In genomic region chrX:154310991-154311541, GRCh38 we compare ENCODE assay signal across 23 cellular contexts. TPM values are rescaled to one million over a fixed set of nuclear protein-coding genes. Genes with fewer than 3 reads are reported as not detected.
DNase-seq lines count a peak whose midpoint lies in the region; ATAC-seq and TF ChIP-seq lines count a peak whose summit lies in the region.
"Had no signal": no experiment of that assay in that cellular context is flagged by ENCODE, and none has a peak within 500 bp of the region (broad histone marks: within the 10 kb centered on the region; RNA-seq: fewer than 3 reads in every experiment).

No MANE protein-coding gene starts in this region.

- no peak overlapping the region for H3K4me3 ChIP-seq in SK-N-SH (ENCODE audit: low read depth in 2 of 2, low read length in 1 of 2)
- no peak overlapping the region for H3K4me3 ChIP-seq in CD4-positive, alpha-beta memory T cell (ENCODE audit: low read length in 2 of 2)
- H3K4me3 ChIP-seq: HAP-1, pancreas, right atrium auricular region, upper lobe of left lung had no signal

- peaks cover 26 to 35% (median 29%) of the 10 kb centered on the region in 4 donors for H3K4me1 Mint-ChIP-seq in CD4-positive, alpha-beta memory T cell
- peaks cover 24% of the 10 kb centered on the region for H3K4me1 Mint-ChIP-seq in neural crest cell

- no peak overlapping the region for H3K9ac ChIP-seq in SK-N-SH

- POLR2A ChIA-PET in SK-N-SH (lab: Yijun Ruan, JAX): no interaction called here
- POLR2A ChIA-PET in CD4-positive, alpha-beta memory T cell (lab: Charles Lee; ENCODE audit: partially characterized antibody): no interaction called here

- no peaks in the 10 kb centered on the region for H3K36me3 ChIP-seq in SK-N-SH (replicated peaks in 1 of 2; ENCODE audit: control insufficient read depth in 1 of 2, insufficient read depth in 2 of 2, low read length in 1 of 2)
- H3K36me3 ChIP-seq in CD4-positive, alpha-beta memory T cell (ENCODE audit: insufficient read depth, low read length): no peaks in the 10 kb centered on the region
- H3K36me3 ChIP-seq: HAP-1, pancreas, right atrium auricular region, upper lobe of left lung had no signal

- peaks cover 0 to 5% of the 10 kb centered on the region in 2 experiments; a peak in 1 of 4 replicates for H3K4me1 ChIP-seq in SK-N-SH (ENCODE audit: control insufficient read depth in 1 of 2, insufficient read depth in 2 of 2, low read depth in 1 of 2, low read length in 1 of 2)
- H3K4me1 ChIP-seq in CD4-positive, alpha-beta memory T cell (ENCODE audit: insufficient read depth, low read length): peaks cover 52% of the 10 kb centered on the region
- H3K4me1 ChIP-seq: HAP-1, pancreas, right atrium auricular region had no signal

- in situ Hi-C loops in GM13976 (cut with MboI; ENCODE audit: low sequenced_read_pairs, unreplicated experiment): no loop called here

- H3K27me3 ChIP-seq in SK-N-SH (ENCODE audit: insufficient read depth): peaks cover 60% of the 10 kb centered on the region
- H3K27me3 ChIP-seq in CD4-positive, alpha-beta memory T cell (ENCODE audit: insufficient read depth, low read length): no peaks in the 10 kb centered on the region
- H3K27me3 ChIP-seq: right atrium auricular region, upper lobe of left lung had no signal

- no peaks in the 10 kb centered on the region for H3K79me2 ChIP-seq in SK-N-SH (ENCODE audit: insufficient read depth)

- no peak for TF ChIP-seq EP300 in SK-N-SH (IDR thresholded peaks at IDR 0.05; ENCODE audit: borderline replicate concordance in 1 of 2, low read depth in 1 of 2, low read length in 1 of 2)

- no peaks in the 10 kb centered on the region for H4K20me1 ChIP-seq in SK-N-SH (ENCODE audit: insufficient read depth)

- H3K9me3 ChIP-seq in SK-N-SH: no peaks in the 10 kb centered on the region
- no peaks in the 10 kb centered on the region for H3K9me3 ChIP-seq in CD4-positive, alpha-beta memory T cell (ENCODE audit: control insufficient read depth in 1 of 2, low read length in 2 of 2)
- H3K9me3 ChIP-seq: HAP-1, pancreas, right atrium auricular region, upper lobe of left lung had no signal

- intact Hi-C loops in CD4-positive, alpha-beta memory T cell (cut with micrococcal nuclease): no loop called here

- TF ChIP-seq CTCF in SK-N-SH (IDR thresholded peaks at IDR 0.05): no peak
- TF ChIP-seq CTCF in neural crest cell (conservative IDR thresholded peaks at IDR 0.05): no peak
- TF ChIP-seq CTCF in GM13976 (IDR thresholded peaks at IDR 0.05; ENCODE audit: borderline replicate concordance, control extremely low read depth, extremely low read depth, insufficient read depth, missing control alignments): no peak

- DNase-seq in SK-N-SH (no peak), M059J (ENCODE audit: low read depth) (peak; percentile 10), neural crest cell (ENCODE audit: low read depth, low spot score) (no peak), GM13976 (ENCODE audit: low spot score) (no peak), NCI-H345 treated with DMSO at 0.1 percent for 48 hours (lab: John Stamatoyannopoulos, UW; ENCODE audit: unreplicated experiment) (no peak)
- DNase-seq in CD4-positive, alpha-beta memory T cell: no peak
- DNase-seq in stimulated activated CD4-positive, alpha-beta T cell treated with anti-CD3 and anti-CD28 coated beads, Interleukin-1b, Interleukin-23, amount 100 ng/mL, for 48 hours: no peak
- DNase-seq: activated CD4-positive, alpha-beta T cell treated with anti-CD3 and anti-CD28 coated beads for 4 hours; activated naive CD4-positive, alpha-beta T cell treated with Interleukin-2 at 50 U/mL for 16 hours; anterior cingulate cortex; Calu3; caudate nucleus; dermis blood vessel endothelial cell; mesenchymal stem cell; OCI-M1; pancreas; stimulated activated CD4-positive, alpha-beta T cell treated with anti-CD3 and anti-CD28 coated beads, Interleukin-12 subunit alpha, Interleukin-12 subunit beta, amount 100 ng/mL, for 4 hours; upper lobe of left lung had no signal

- H3K4me3 Mint-ChIP-seq in CD4-positive, alpha-beta memory T cell: no peak overlapping the region
- no peak overlapping the region for H3K4me3 Mint-ChIP-seq in neural crest cell

- no peaks in the 10 kb centered on the region for H3K36me3 Mint-ChIP-seq in CD4-positive, alpha-beta memory T cell
- no peaks in the 10 kb centered on the region for H3K36me3 Mint-ChIP-seq in neural crest cell (ENCODE audit: low read depth)

- H3K27me3 Mint-ChIP-seq in CD4-positive, alpha-beta memory T cell: no peaks in the 10 kb centered on the region
- no peaks in the 10 kb centered on the region for H3K27me3 Mint-ChIP-seq in neural crest cell (ENCODE audit: low read depth)

- no peak overlapping the region for H3K4me2 ChIP-seq in SK-N-SH

- no peaks in the 10 kb centered on the region for H3F3A ChIP-seq in SK-N-SH (replicated peaks; ENCODE audit: insufficient read depth)

- peak overlapping the region in 4 of 7 donors; percentile 32 to 76 (median 50) for H3K27ac Mint-ChIP-seq in CD4-positive, alpha-beta memory T cell
- H3K27ac Mint-ChIP-seq in neural crest cell (ENCODE audit: unreplicated experiment): peak overlapping the region; percentile 40

- CTCF ChIA-PET in SK-N-SH (lab: Yijun Ruan, JAX): no interaction called here
- CTCF ChIA-PET in CD4-positive, alpha-beta memory T cell (lab: Charles Lee; ENCODE audit: partially characterized antibody): interaction anchor here (1.1 to 5.0 kb wide), 2 partner anchors 174 to 175 kb away, joined by 3 to 43 read pairs; no protein-coding TSS in a partner anchor

- H3K9me2 ChIP-seq in SK-N-SH: no peaks in the 10 kb centered on the region

- H3K27ac ChIP-seq in SK-N-SH (ENCODE audit: low read depth in 2 of 2, low read length in 1 of 2): no peak overlapping the region
- no peak overlapping the region for H3K27ac ChIP-seq in CD4-positive, alpha-beta memory T cell (ENCODE audit: low read depth, low read length)
- H3K27ac ChIP-seq: pancreas, right atrium auricular region, upper lobe of left lung had no signal

- TF ChIP-seq RAD21 in SK-N-SH (IDR thresholded peaks at IDR 0.05; ENCODE audit: low read length): no peak

- H2AFZ ChIP-seq in SK-N-SH (ENCODE audit: low read depth): no peak overlapping the region

- 53% methylated on average over 8 of the region's 10 CpGs for WGBS in SK-N-SH (ENCODE audit: low lambda C conversion rate)

- H3K9me3 Mint-ChIP-seq in CD4-positive, alpha-beta memory T cell: no peaks in the 10 kb centered on the region
- no peaks in the 10 kb centered on the region for H3K9me3 Mint-ChIP-seq in neural crest cell

- peak; percentile 15; the same call in 1 of the 3 replicates for ATAC-seq in SK-N-SH treated with all-trans-retinoic acid at 6 μM for 48 hours
- ATAC-seq: pancreas, Right ventricle myocardium inferior had no signal

TF ChIP-seq in SK-N-SH treated with all-trans-retinoic acid at 6 μM for 48 hours, 23 proteins besides CTCF, POLR2A, EP300 and RAD21 (continues in another document):
- no peak for TF ChIP-seq ESRRG (CRISPR knock-in tag; IDR thresholded peaks at IDR 0.05)

TF ChIP-seq in SK-N-SH, 30 proteins besides CTCF, POLR2A, EP300 and RAD21:
- no peak for TF ChIP-seq FOSL2 (IDR thresholded peaks at IDR 0.05; ENCODE audit: borderline replicate concordance, low read depth)
- TF ChIP-seq, protein P1, sequence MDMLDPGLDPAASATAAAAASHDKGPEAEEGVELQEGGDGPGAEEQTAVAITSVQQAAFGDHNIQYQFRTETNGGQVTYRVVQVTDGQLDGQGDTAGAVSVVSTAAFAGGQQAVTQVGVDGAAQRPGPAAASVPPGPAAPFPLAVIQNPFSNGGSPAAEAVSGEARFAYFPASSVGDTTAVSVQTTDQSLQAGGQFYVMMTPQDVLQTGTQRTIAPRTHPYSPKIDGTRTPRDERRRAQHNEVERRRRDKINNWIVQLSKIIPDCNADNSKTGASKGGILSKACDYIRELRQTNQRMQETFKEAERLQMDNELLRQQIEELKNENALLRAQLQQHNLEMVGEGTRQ (IDR thresholded peaks at IDR 0.05; ENCODE audit: borderline replicate concordance, low read depth, low read length): no peak
- TF ChIP-seq PBX3 (IDR thresholded peaks at IDR 0.05): no peak
- TF ChIP-seq ELF1 (IDR thresholded peaks at IDR 0.05): no peak
- no peak for TF ChIP-seq TEAD4 (IDR thresholded peaks at IDR 0.05; ENCODE audit: borderline replicate concordance, insufficient read depth)
- TF ChIP-seq RCOR1 (IDR thresholded peaks at IDR 0.05; ENCODE audit: low read length): no peak

RNA-seq across cellular contexts. Expression of gene TKTL1, which starts 15.5 kb away (rescaled TPM):
- 0.02 TPM in 1 of 2 replicates, not detected in the other for polyA plus RNA-seq in SK-N-SH (2012; rRNA removed)
- polyA plus RNA-seq in SK-N-SH (2012; cell fraction: cytosol; rRNA removed): 0.01 TPM in 1 of 2 replicates, not detected in the other
- polyA plus RNA-seq in SK-N-SH (2012; cell fraction: nucleus; rRNA removed): not detected in 2 replicates
- 1 to 10 TPM in 1 of 2 experiments, under 1 TPM in 1; 0.32 to 1.9 TPM for total RNA-seq in CD4-positive, alpha-beta memory T cell
- 10 to 100 TPM; 19.3 to 44.1 TPM for polyA plus RNA-seq in CD4-positive, alpha-beta memory T cell
- 0.22 TPM in 1 of 2 replicates, not detected in the other for total RNA-seq in M059J (2014; rRNA removed; shearing (Covaris generic))
- total RNA-seq in neural crest cell: 0.91 and 1.1 TPM in 2 replicates
- total RNA-seq: Calu3, dermis blood vessel endothelial cell, pancreas had no signal
- polyA plus RNA-seq: BJ, pancreas had no signal

RNA-seq across cellular contexts. Expression of gene TEX28, which starts 16.1 kb away (rescaled TPM):
- not detected in 2 replicates for polyA plus RNA-seq in SK-N-SH (2012; rRNA removed)
- not detected in 2 replicates for polyA plus RNA-seq in SK-N-SH (2012; cell fraction: cytosol; rRNA removed)
- polyA plus RNA-seq in SK-N-SH (2012; cell fraction: nucleus; rRNA removed): not detected in 2 replicates
- not detected for total RNA-seq in CD4-positive, alpha-beta memory T cell
- polyA plus RNA-seq in CD4-positive, alpha-beta memory T cell: not detected
- not detected in 2 replicates for total RNA-seq in M059J (2014; rRNA removed; shearing (Covaris generic))
- total RNA-seq in neural crest cell: not detected in 2 replicates
- total RNA-seq: Calu3, dermis blood vessel endothelial cell, pancreas, right atrium auricular region, Right ventricle myocardium inferior, upper lobe of left lung had no signal
- polyA plus RNA-seq: BJ, pancreas had no signal

RNA-seq across cellular contexts. Expression of gene OPN1MW3, which starts 53.7 kb away (rescaled TPM):
- not detected in 2 replicates for polyA plus RNA-seq in SK-N-SH (2012; rRNA removed)
- polyA plus RNA-seq in SK-N-SH (2012; cell fraction: cytosol; rRNA removed): not detected in 2 replicates
- polyA plus RNA-seq in SK-N-SH (2012; cell fraction: nucleus; rRNA removed): not detected in 2 replicates
- not detected for total RNA-seq in CD4-positive, alpha-beta memory T cell
- polyA plus RNA-seq in CD4-positive, alpha-beta memory T cell: not detected
- not detected in 2 replicates for total RNA-seq in M059J (2014; rRNA removed; shearing (Covaris generic))
- total RNA-seq in neural crest cell: not detected in 2 replicates
- total RNA-seq: Calu3, dermis blood vessel endothelial cell, pancreas, right atrium auricular region, Right ventricle myocardium inferior, upper lobe of left lung had no signal
- polyA plus RNA-seq: BJ, pancreas had no signal
